Comparison of ENCODE assay signal across 1 cellular context in the genomic region with DNA sequence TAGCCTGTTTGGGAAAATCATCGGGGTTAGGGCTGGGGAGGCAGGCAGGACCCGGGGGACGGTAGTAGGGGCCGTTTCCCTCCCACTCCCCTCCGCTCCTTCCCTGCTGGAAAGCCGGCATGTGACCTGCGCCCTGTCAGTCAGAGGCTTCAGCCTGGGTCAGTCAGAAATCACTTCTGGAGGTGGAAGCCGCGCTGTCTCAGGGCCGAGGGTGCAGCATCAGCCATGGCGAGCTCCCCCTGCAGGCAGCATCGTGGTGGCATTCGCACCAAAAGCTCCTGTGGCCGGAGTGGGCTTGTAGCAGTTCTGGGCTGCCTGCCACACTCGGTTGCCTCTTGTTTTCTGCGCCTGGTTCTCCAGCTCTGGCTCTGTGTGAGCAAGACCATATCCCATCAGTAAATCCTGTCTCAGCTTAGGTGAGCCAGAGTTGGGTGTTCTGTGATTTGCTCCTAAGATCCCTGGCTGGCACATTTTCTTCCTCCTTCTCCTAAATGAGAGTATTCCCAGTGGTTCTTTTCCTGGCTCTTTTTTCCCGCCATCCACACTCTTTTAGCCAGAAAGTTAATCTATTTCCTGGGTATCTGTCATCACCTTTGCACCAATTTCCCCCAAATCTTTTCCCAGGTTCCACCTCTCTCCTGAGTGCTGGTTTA.
TF ChIP-seq lines count a peak whose summit lies in the region.

No MANE protein-coding gene starts in this region.

TF ChIP-seq in GM12878, 131 proteins besides CTCF, POLR2A, EP300 and RAD21 (continued from another document and continues in another):
- TF ChIP-seq, protein P1, sequence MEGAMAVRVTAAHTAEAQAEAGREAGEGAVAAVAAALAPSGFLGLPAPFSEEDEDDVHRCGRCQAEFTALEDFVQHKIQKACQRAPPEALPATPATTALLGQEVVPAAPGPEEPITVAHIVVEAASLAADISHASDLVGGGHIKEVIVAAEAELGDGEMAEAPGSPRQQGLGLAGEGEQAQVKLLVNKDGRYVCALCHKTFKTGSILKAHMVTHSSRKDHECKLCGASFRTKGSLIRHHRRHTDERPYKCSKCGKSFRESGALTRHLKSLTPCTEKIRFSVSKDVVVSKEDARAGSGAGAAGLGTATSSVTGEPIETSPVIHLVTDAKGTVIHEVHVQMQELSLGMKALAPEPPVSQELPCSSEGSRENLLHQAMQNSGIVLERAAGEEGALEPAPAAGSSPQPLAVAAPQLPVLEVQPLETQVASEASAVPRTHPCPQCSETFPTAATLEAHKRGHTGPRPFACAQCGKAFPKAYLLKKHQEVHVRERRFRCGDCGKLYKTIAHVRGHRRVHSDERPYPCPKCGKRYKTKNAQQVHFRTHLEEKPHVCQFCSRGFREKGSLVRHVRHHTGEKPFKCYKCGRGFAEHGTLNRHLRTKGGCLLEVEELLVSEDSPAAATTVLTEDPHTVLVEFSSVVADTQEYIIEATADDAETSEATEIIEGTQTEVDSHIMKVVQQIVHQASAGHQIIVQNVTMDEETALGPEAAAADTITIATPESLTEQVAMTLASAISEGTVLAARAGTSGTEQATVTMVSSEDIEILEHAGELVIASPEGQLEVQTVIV (IDR thresholded peaks at IDR 0.05; ENCODE audit: borderline replicate concordance, partially characterized antibody): no peak
- no peak for TF ChIP-seq SPI1 (IDR thresholded peaks at IDR 0.05; ENCODE audit: borderline replicate concordance, insufficient read depth, low read depth, low read length)
- 0 out of 2 replicates have a peak, but pooled peaks have one; percentile 53 for TF ChIP-seq IRF4 (IDR thresholded peaks at IDR 0.05; ENCODE audit: low read depth, low read length)
- TF ChIP-seq HCFC1 (IDR thresholded peaks at IDR 0.05; ENCODE audit: low read length): no peak
- peak; percentile 69; the same call in 1 of the 2 replicates for TF ChIP-seq PAX5 (IDR thresholded peaks at IDR 0.05; ENCODE audit: borderline replicate concordance, low read depth, low read length)
- no peak for TF ChIP-seq PML (IDR thresholded peaks at IDR 0.05; ENCODE audit: low read length)
- TF ChIP-seq, protein P2, sequence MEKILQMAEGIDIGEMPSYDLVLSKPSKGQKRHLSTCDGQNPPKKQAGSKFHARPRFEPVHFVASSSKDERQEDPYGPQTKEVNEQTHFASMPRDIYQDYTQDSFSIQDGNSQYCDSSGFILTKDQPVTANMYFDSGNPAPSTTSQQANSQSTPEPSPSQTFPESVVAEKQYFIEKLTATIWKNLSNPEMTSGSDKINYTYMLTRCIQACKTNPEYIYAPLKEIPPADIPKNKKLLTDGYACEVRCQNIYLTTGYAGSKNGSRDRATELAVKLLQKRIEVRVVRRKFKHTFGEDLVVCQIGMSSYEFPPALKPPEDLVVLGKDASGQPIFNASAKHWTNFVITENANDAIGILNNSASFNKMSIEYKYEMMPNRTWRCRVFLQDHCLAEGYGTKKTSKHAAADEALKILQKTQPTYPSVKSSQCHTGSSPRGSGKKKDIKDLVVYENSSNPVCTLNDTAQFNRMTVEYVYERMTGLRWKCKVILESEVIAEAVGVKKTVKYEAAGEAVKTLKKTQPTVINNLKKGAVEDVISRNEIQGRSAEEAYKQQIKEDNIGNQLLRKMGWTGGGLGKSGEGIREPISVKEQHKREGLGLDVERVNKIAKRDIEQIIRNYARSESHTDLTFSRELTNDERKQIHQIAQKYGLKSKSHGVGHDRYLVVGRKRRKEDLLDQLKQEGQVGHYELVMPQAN (conservative IDR thresholded peaks at IDR 0.05): no peak
- TF ChIP-seq, protein P3, sequence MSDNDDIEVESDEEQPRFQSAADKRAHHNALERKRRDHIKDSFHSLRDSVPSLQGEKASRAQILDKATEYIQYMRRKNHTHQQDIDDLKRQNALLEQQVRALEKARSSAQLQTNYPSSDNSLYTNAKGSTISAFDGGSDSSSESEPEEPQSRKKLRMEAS (IDR thresholded peaks at IDR 0.05; ENCODE audit: low read depth, low read length): 0 out of 2 replicates have a peak, but pooled peaks have one; percentile 46
- no peak for TF ChIP-seq CHD2 (IDR thresholded peaks at IDR 0.05; ENCODE audit: borderline replicate concordance, low read depth, low read length)
- TF ChIP-seq, protein P4, sequence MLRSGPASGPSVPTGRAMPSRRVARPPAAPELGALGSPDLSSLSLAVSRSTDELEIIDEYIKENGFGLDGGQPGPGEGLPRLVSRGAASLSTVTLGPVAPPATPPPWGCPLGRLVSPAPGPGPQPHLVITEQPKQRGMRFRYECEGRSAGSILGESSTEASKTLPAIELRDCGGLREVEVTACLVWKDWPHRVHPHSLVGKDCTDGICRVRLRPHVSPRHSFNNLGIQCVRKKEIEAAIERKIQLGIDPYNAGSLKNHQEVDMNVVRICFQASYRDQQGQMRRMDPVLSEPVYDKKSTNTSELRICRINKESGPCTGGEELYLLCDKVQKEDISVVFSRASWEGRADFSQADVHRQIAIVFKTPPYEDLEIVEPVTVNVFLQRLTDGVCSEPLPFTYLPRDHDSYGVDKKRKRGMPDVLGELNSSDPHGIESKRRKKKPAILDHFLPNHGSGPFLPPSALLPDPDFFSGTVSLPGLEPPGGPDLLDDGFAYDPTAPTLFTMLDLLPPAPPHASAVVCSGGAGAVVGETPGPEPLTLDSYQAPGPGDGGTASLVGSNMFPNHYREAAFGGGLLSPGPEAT (IDR thresholded peaks at IDR 0.05; ENCODE audit: low read depth): 0 out of 2 replicates have a peak, but pooled peaks have one; percentile 27
- 0 out of 2 replicates have a peak, but pooled peaks have one; percentile 33 for TF ChIP-seq ZNF24 (IDR thresholded peaks at IDR 0.05)
- no peak for TF ChIP-seq SIX5 (IDR thresholded peaks at IDR 0.05; ENCODE audit: low read depth, low read length, severe bottlenecking)
- no peak for TF ChIP-seq FOXM1 (IDR thresholded peaks at IDR 0.05; ENCODE audit: low read depth, low read length)
- no peak for TF ChIP-seq MYC (IDR thresholded peaks at IDR 0.05; ENCODE audit: insufficient read depth, insufficient read length, insufficient replicate concordance, low read length, severe bottlenecking)
- TF ChIP-seq ASH2L (IDR thresholded peaks at IDR 0.05; ENCODE audit: borderline replicate concordance, low read depth): no peak
- no peak for TF ChIP-seq KLF5 (IDR thresholded peaks at IDR 0.05; ENCODE audit: partially characterized antibody)
- TF ChIP-seq NR2F1 (conservative IDR thresholded peaks at IDR 0.05): no peak
- TF ChIP-seq RFX5 (IDR thresholded peaks at IDR 0.05; ENCODE audit: low read depth, low read length): no peak
- no peak for TF ChIP-seq SIN3A (IDR thresholded peaks at IDR 0.05; ENCODE audit: low read depth, low read length)
- TF ChIP-seq PBX3 (IDR thresholded peaks at IDR 0.05; ENCODE audit: insufficient replicate concordance, low read depth, low read length): peak; percentile 84
- peak; percentile 41; the same call in 1 of the 2 replicates for TF ChIP-seq LARP7 (IDR thresholded peaks at IDR 0.05)
- peak; percentile 15; the same call in 1 of the 2 replicates for TF ChIP-seq RUNX3 (IDR thresholded peaks at IDR 0.05; ENCODE audit: low read length)
- TF ChIP-seq TCF7 (IDR thresholded peaks at IDR 0.05; ENCODE audit: borderline replicate concordance): no peak
- TF ChIP-seq ATF7 (IDR thresholded peaks at IDR 0.05; ENCODE audit: low read depth): no peak
- no peak for TF ChIP-seq POLR2AphosphoS5 (IDR thresholded peaks at IDR 0.05; ENCODE audit: low read length)
- no peak for TF ChIP-seq YBX1 (IDR thresholded peaks at IDR 0.05)
- no peak for TF ChIP-seq HDAC6 (IDR thresholded peaks at IDR 0.05; ENCODE audit: unreplicated experiment)
- TF ChIP-seq BACH1 (IDR thresholded peaks at IDR 0.05; ENCODE audit: borderline replicate concordance): 0 out of 2 replicates have a peak, but pooled peaks have one; percentile 18
- no peak for TF ChIP-seq FOS (IDR thresholded peaks at IDR 0.05; ENCODE audit: borderline replicate concordance, extremely low read depth, insufficient read length)
- TF ChIP-seq SP1 (IDR thresholded peaks at IDR 0.05; ENCODE audit: low read depth, low read length): no peak
- no peak for TF ChIP-seq BRCA1 (IDR thresholded peaks at IDR 0.05; ENCODE audit: low read depth, low read length)
- TF ChIP-seq, protein P5, sequence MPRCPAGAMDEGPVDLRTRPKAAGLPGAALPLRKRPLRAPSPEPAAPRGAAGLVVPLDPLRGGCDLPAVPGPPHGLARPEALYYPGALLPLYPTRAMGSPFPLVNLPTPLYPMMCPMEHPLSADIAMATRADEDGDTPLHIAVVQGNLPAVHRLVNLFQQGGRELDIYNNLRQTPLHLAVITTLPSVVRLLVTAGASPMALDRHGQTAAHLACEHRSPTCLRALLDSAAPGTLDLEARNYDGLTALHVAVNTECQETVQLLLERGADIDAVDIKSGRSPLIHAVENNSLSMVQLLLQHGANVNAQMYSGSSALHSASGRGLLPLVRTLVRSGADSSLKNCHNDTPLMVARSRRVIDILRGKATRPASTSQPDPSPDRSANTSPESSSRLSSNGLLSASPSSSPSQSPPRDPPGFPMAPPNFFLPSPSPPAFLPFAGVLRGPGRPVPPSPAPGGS (IDR thresholded peaks at IDR 0.05; ENCODE audit: borderline replicate concordance, insufficient read depth, low read depth, low read length, poor library complexity, severe bottlenecking): no peak
- no peak for TF ChIP-seq KDM1A (IDR thresholded peaks at IDR 0.05; ENCODE audit: borderline replicate concordance)
- TF ChIP-seq, protein P6, sequence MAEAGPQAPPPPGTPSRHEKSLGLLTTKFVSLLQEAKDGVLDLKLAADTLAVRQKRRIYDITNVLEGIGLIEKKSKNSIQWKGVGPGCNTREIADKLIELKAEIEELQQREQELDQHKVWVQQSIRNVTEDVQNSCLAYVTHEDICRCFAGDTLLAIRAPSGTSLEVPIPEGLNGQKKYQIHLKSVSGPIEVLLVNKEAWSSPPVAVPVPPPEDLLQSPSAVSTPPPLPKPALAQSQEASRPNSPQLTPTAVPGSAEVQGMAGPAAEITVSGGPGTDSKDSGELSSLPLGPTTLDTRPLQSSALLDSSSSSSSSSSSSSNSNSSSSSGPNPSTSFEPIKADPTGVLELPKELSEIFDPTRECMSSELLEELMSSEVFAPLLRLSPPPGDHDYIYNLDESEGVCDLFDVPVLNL (IDR thresholded peaks at IDR 0.05; ENCODE audit: low read depth, low read length): no peak
- peak; percentile 58 for TF ChIP-seq GATAD2B (conservative IDR thresholded peaks at IDR 0.05; ENCODE audit: low read depth)
- peak; percentile 67; the same call in 1 of the 2 replicates for TF ChIP-seq NBN (IDR thresholded peaks at IDR 0.05)
- TF ChIP-seq MEF2B (IDR thresholded peaks at IDR 0.05; ENCODE audit: partially characterized antibody, poor library complexity, severe bottlenecking): no peak
- TF ChIP-seq SMAD1 (IDR thresholded peaks at IDR 0.05; ENCODE audit: low read depth, partially characterized antibody): no peak
- peak; percentile 42; the same call in 1 of the 3 replicates for TF ChIP-seq POU2F2 (IDR thresholded peaks at IDR 0.05; ENCODE audit: borderline replicate concordance, low read depth, low read length)
- TF ChIP-seq CREB1 (IDR thresholded peaks at IDR 0.05; ENCODE audit: low read depth): peak; percentile 43; the same call in 1 of the 2 replicates
- TF ChIP-seq, protein P7, sequence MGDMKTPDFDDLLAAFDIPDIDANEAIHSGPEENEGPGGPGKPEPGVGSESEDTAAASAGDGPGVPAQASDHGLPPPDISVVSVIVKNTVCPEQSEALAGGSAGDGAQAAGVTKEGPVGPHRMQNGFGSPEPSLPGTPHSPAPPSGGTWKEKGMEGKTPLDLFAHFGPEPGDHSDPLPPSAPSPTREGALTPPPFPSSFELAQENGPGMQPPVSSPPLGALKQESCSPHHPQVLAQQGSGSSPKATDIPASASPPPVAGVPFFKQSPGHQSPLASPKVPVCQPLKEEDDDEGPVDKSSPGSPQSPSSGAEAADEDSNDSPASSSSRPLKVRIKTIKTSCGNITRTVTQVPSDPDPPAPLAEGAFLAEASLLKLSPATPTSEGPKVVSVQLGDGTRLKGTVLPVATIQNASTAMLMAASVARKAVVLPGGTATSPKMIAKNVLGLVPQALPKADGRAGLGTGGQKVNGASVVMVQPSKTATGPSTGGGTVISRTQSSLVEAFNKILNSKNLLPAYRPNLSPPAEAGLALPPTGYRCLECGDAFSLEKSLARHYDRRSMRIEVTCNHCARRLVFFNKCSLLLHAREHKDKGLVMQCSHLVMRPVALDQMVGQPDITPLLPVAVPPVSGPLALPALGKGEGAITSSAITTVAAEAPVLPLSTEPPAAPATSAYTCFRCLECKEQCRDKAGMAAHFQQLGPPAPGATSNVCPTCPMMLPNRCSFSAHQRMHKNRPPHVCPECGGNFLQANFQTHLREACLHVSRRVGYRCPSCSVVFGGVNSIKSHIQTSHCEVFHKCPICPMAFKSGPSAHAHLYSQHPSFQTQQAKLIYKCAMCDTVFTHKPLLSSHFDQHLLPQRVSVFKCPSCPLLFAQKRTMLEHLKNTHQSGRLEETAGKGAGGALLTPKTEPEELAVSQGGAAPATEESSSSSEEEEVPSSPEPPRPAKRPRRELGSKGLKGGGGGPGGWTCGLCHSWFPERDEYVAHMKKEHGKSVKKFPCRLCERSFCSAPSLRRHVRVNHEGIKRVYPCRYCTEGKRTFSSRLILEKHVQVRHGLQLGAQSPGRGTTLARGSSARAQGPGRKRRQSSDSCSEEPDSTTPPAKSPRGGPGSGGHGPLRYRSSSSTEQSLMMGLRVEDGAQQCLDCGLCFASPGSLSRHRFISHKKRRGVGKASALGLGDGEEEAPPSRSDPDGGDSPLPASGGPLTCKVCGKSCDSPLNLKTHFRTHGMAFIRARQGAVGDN (IDR thresholded peaks at IDR 0.05): peak; percentile 44; the same call in 1 of the 2 replicates
